ENCODE assay signal across 8 cellular contexts in the genomic region with DNA sequence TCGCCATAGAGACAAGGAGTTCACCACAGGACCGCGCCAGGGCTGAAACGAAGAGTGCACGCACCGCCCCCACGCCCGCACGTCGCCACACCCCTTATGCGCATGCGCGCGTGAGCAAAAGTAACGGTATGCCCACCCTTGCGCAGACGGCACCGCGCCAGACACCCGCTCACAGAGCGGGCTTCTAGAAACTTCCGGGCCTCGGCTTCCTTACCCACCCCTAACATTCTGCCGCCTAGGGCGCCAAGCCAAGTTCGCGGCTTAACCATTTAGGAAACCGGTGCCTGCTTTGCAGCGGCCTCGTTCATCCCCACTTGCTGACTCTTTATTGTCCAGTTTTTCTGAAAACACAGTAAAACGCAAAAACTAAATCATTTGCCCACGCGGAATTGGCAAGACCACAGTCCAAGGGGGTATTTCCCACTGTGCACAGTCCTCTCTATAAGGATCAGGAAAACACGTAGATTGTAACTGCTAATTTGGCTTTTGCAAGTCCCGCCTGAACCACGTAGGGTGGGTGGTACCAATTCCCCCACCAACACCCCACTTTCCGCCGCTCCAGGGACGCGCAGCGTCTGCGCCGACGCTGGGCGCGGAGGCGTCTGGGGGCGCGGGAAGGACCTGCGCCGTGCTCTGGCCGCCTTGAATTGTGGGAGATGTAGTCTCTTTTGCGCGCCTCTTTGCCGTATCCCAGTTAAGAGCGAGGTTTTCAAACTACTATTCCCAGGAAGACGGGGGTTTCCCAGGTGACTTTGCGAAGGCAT.
DNase-seq lines count a peak whose midpoint lies in the region; ATAC-seq and FAIRE-seq lines count a peak whose summit lies in the region.

A gene with protein sequence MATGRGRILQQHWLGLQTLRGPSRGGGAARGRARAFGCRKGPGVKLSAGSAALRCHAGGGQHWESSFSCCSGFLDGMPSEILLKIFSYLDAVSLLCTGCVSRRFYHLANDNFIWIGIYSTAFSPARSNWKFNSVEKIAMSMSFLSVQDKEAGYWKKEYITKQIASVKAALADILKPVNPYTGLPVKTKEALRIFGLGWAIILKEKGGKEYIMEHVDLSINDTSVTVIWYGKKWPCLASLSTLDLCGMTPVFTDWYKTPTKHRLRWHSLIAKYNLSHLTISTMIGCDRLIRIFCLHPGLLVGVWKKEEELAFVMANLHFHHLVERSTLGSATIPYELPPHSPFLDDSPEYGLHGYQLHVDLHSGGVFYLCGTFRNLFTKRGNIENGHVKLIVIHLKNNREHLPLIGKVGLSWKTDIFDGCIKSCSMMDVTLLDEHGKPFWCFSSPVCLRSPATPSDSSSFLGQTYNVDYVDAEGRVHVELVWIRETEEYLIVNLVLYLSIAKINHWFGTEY (minus strand): TSS at position 56 of the 764 bp plus-strand sequence. CDS start 49 bp downstream, at position 7.
TSS of gene TIMM21 (plus strand) at position 745 of the 764 bp plus-strand sequence. CDS start 286 bp downstream, outside the sequence.

- H3K4me1 ChIP-seq in BLaER1, result peaks cover 47% of the 10 kb centered on the region

- peaks cover 33% of the 10 kb centered on the region for H4K20me1 ChIP-seq in BLaER1

- no peaks in the 10 kb centered on the region for H3K27me3 ChIP-seq in BLaER1

- peak within 1 kb of the TSS; percentile 98 for H3K4me2 ChIP-seq in BLaER1

- no peaks in the 10 kb centered on the region for H3K9me3 ChIP-seq in BLaER1

- H3K27ac ChIP-seq in BLaER1, result peak within 1 kb of the TSS; percentile 88

- H3K4me3 ChIP-seq in BLaER1, result peak within 1 kb of the TSS; percentile 94

- peaks cover 27% of the 10 kb centered on the region for H3K36me3 ChIP-seq in BLaER1

- peak within 1 kb of the TSS; percentile 94 for H3K9ac ChIP-seq in BLaER1

- ATAC-seq in GM19324 (IDR thresholded peaks at IDR 0.05; ENCODE audit: low FRiP score, unreplicated experiment) (peak; percentile 95), HG03460 (IDR thresholded peaks at IDR 0.05; ENCODE audit: unreplicated experiment) (peak; percentile 87)

- DNase-seq in NCI-H524 treated with DMSO at 0.1 percent for 48 hours (lab: John Stamatoyannopoulos, UW), result peak; percentile 90
- DNase-seq in activated CD4-positive, alpha-beta T cell treated with anti-CD3 and anti-CD28 coated beads for 48 hours, result peak; percentile 97
- DNase-seq in kidney glomerular epithelial cell (lab: John Stamatoyannopoulos, UW), result peak; percentile 95
- peak; percentile 93 to 95 for DNase-seq in stimulated activated CD4-positive, alpha-beta T cell treated with anti-CD3 and anti-CD28 coated beads, Interleukin-15, amount 100 ng/mL, for 48 hours (ENCODE audit: low read depth in 2 of 2)

- FAIRE-seq in colon (lab: Jason Lieb, UNC), result peak; percentile 80

Comparison
In these comparisons a context has a peak if more than half of its experiments do, and no peak if none do; other contexts are left out.
1. Peak in every context shown above with its lines: DNase-seq, ATAC-seq, H3K4me3 ChIP-seq and H3K27ac ChIP-seq.